In the genomic region with DNA sequence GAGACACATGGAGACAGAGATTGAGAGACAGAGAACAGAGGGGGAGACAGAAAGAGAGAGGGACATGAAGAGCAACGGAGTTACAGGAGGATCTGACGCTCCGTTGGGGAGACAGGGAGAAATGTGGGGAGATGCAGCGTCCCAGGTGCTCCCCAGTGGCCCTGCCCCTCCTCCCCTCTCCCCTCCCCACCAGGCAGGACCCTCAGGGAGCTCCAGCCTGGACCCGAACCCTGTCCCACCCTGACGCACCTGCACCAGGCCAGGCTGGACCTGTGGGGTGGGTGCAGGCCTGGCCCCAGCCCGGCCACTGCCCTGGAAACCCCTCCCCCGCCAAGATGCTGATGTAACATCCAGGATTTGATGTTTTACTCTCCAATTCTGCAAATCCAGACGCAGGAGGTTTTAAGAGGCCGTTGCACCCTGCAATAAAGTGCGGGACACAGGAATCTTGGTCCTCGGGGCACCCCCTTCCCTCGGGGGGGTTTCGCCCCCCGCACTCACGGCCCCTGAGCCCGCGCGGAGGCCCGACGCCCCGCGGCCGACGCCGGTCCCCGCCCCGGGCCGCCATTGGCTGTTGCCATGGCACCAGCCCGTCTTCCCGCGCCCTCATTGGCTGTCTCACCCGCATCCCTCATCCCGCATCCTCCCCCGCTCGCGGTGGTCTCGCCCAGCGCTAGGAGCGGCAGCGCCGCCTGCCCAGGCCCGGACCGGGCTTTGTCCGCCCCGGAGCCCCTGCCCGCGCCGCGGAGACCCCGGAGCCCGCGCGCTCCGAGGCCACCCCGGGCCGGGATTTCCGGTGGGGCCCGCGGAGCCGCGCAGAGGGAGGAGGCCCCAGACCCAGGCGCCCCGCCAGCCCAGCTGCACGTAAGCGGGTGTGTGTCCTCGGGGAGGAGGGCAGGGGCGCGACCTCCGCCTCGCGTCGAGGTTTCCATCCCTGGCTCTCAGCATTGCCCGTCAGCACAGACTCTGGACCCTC, we compare ENCODE assay signal across 8 cellular contexts. TPM values are rescaled to one million over a fixed set of nuclear protein-coding genes. Genes with fewer than 3 reads are reported as not detected.
DNase-seq lines count a peak whose midpoint lies in the region; ATAC-seq and TF ChIP-seq lines count a peak whose summit lies in the region.

A gene with protein sequence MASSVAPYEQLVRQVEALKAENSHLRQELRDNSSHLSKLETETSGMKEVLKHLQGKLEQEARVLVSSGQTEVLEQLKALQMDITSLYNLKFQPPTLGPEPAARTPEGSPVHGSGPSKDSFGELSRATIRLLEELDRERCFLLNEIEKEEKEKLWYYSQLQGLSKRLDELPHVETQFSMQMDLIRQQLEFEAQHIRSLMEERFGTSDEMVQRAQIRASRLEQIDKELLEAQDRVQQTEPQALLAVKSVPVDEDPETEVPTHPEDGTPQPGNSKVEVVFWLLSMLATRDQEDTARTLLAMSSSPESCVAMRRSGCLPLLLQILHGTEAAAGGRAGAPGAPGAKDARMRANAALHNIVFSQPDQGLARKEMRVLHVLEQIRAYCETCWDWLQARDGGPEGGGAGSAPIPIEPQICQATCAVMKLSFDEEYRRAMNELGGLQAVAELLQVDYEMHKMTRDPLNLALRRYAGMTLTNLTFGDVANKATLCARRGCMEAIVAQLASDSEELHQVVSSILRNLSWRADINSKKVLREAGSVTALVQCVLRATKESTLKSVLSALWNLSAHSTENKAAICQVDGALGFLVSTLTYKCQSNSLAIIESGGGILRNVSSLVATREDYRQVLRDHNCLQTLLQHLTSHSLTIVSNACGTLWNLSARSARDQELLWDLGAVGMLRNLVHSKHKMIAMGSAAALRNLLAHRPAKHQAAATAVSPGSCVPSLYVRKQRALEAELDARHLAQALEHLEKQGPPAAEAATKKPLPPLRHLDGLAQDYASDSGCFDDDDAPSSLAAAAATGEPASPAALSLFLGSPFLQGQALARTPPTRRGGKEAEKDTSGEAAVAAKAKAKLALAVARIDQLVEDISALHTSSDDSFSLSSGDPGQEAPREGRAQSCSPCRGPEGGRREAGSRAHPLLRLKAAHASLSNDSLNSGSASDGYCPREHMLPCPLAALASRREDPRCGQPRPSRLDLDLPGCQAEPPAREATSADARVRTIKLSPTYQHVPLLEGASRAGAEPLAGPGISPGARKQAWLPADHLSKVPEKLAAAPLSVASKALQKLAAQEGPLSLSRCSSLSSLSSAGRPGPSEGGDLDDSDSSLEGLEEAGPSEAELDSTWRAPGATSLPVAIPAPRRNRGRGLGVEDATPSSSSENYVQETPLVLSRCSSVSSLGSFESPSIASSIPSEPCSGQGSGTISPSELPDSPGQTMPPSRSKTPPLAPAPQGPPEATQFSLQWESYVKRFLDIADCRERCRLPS (N-terminal part only) (plus strand): TSS at position 655 of the 976 bp plus-strand sequence. CDS start 2,881 bp downstream, outside the sequence.

- H3K4me1 ChIP-seq in heart right ventricle: peaks cover 15 to 39% (median 36%) of the 10 kb centered on the region in 9 donors

- CTCF ChIA-PET in CD4-positive, alpha-beta T cell (lab: Charles Lee): no interaction called here

- no peak for TF ChIP-seq CTCF in CD4-positive, alpha-beta T cell (IDR thresholded peaks at IDR 0.05)
- no peak for TF ChIP-seq CTCF in heart right ventricle (IDR thresholded peaks at IDR 0.05)

- peaks cover 64% of the 10 kb centered on the region for H3K27me3 Mint-ChIP-seq in CD4-positive, alpha-beta T cell
- peaks cover 45% of the 10 kb centered on the region for H3K27me3 Mint-ChIP-seq in IgD-negative memory B cell
- peaks cover 34% of the 10 kb centered on the region for H3K27me3 Mint-ChIP-seq in activated naive CD4-positive, alpha-beta T cell treated with anti-CD3 and anti-CD28 coated beads, Interleukin-2, amount 50 U/mL, for 24 hours

- WGBS in heart right ventricle, 2 donors: 5 to 6% methylated on average over 63 to 74 of the region's 74 CpGs

- DNase-seq in CD4-positive, alpha-beta T cell: peak in 1 of 10 experiments; percentile 25
- DNase-seq in middle frontal gyrus (ENCODE audit: extremely low spot score, low spot score) (peak; percentile 78), OCI-M2 (lab: John Stamatoyannopoulos, UW; ENCODE audit: unreplicated experiment) (no peak), activated gamma-delta T cell (lab: John Stamatoyannopoulos, UW) (no peak), heart right ventricle (no peak)

- no peaks in the 10 kb centered on the region for H3K9me3 ChIP-seq in CD4-positive, alpha-beta T cell (ENCODE audit: control insufficient read depth, low read length)
- H3K9me3 ChIP-seq in heart right ventricle: no peaks in the 10 kb centered on the region

- peaks cover 87% of the 10 kb centered on the region for H3K27me3 ChIP-seq in CD4-positive, alpha-beta T cell (ENCODE audit: control insufficient read depth, insufficient read depth, low read length)
- peaks cover 53 to 100% (median 93%) of the 10 kb centered on the region in 7 donors for H3K27me3 ChIP-seq in heart right ventricle

- peak within 1 kb of the TSS; percentile 1 for H3K4me3 Mint-ChIP-seq in CD4-positive, alpha-beta T cell
- H3K4me3 Mint-ChIP-seq in IgD-negative memory B cell: peak within 1 kb of the TSS in 2 of 4 donors; percentile 40 to 66
- H3K4me3 Mint-ChIP-seq in activated naive CD4-positive, alpha-beta T cell treated with anti-CD3 and anti-CD28 coated beads, Interleukin-2, amount 50 U/mL, for 24 hours: peak within 1 kb of the TSS; percentile 62

- ATAC-seq in CD4-positive, alpha-beta T cell (ENCODE audit: poor library complexity): peak; percentile 34
- ATAC-seq in GM18519 (IDR thresholded peaks at IDR 0.05; ENCODE audit: low FRiP score, unreplicated experiment) (no peak), heart right ventricle (no peak)

- no peak within 1 kb of the TSS for H3K4me3 ChIP-seq in heart right ventricle

- H3K27ac Mint-ChIP-seq in CD4-positive, alpha-beta T cell: no peak within 1 kb of the TSS
- peak within 1 kb of the TSS in 2 of 3 donors; percentile 84 to 91 for H3K27ac Mint-ChIP-seq in IgD-negative memory B cell
- peak within 1 kb of the TSS; percentile 51 for H3K27ac Mint-ChIP-seq in activated naive CD4-positive, alpha-beta T cell treated with anti-CD3 and anti-CD28 coated beads, Interleukin-2, amount 50 U/mL, for 24 hours

- H3K36me3 ChIP-seq in heart right ventricle: no peaks in the 10 kb centered on the region

- no peaks in the 10 kb centered on the region for H3K36me3 Mint-ChIP-seq in CD4-positive, alpha-beta T cell (ENCODE audit: low read depth)
- no peaks in the 10 kb centered on the region for H3K36me3 Mint-ChIP-seq in IgD-negative memory B cell
- H3K36me3 Mint-ChIP-seq in activated naive CD4-positive, alpha-beta T cell treated with anti-CD3 and anti-CD28 coated beads, Interleukin-2, amount 50 U/mL, for 24 hours: peaks cover 2% of the 10 kb centered on the region

- no peaks in the 10 kb centered on the region for H3K9me3 Mint-ChIP-seq in CD4-positive, alpha-beta T cell
- H3K9me3 Mint-ChIP-seq in IgD-negative memory B cell: no peaks in the 10 kb centered on the region
- H3K9me3 Mint-ChIP-seq in activated naive CD4-positive, alpha-beta T cell treated with anti-CD3 and anti-CD28 coated beads, Interleukin-2, amount 50 U/mL, for 24 hours: no peaks in the 10 kb centered on the region

- H3K4me1 Mint-ChIP-seq in CD4-positive, alpha-beta T cell (ENCODE audit: low read depth): peaks cover 20% of the 10 kb centered on the region
- peaks cover under 1 to 12% (median 12%) of the 10 kb centered on the region in 3 donors for H3K4me1 Mint-ChIP-seq in IgD-negative memory B cell
- peaks cover 12% of the 10 kb centered on the region for H3K4me1 Mint-ChIP-seq in activated naive CD4-positive, alpha-beta T cell treated with anti-CD3 and anti-CD28 coated beads, Interleukin-2, amount 50 U/mL, for 24 hours

- POLR2A ChIA-PET in CD4-positive, alpha-beta T cell (lab: Charles Lee): no interaction called here

- H3K27ac ChIP-seq in CD4-positive, alpha-beta T cell (ENCODE audit: low read depth, low read length): no peak within 1 kb of the TSS
- no peak within 1 kb of the TSS for H3K27ac ChIP-seq in heart right ventricle

- intact Hi-C loops in CD4-positive, alpha-beta T cell (cut with DNase I, micrococcal nuclease): no loop called here
- intact Hi-C loops in heart right ventricle (cut with DNase I): loop anchor here in 2 of 10 donors (10.0 kb wide), 1 partner anchor 65 kb away; a partner anchor contains a TSS

RNA-seq across cellular contexts. Expression of the gene that starts here (rescaled TPM):
- under 1 TPM; 0.20 to 0.30 TPM for total RNA-seq in CD4-positive, alpha-beta T cell
- polyA plus RNA-seq in IgD-negative memory B cell: 0.16 TPM
- total RNA-seq in heart right ventricle: under 1 TPM in 9 of 10 donors, not detected in 1; 0.02 to 0.23 (median 0.08) TPM
- under 1 TPM; 0.13 to 0.15 TPM for polyA plus RNA-seq in heart right ventricle

Comparison
In these comparisons a context has a peak if more than half of its experiments do, and no peak if none do; other contexts are left out.
1. Peak in ATAC-seq in CD4-positive, alpha-beta T cell; RNA of the gene not detected or under 1 TPM.